25 cellular contexts compared by ENCODE assay signal in the genomic region with DNA sequence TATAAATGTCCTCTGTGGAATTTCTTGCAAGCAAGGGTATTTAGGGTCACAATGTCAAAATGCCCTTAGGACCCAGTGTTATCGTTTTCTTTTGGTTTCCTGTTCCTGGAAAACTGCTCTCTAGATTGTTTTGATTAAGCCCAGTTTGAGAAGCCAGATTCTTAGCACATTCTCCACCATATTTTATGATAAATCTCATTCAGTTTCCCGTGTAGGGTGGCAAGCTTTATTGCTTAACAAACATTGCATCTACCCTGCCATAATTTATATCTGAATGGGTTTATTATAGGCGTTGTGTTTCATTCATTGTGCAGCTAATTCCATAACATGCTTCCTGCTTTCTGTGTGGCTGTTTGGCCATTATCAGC.
"Had no signal": no experiment of that assay in that cellular context is flagged by ENCODE, and none has a peak within 500 bp of the region (broad histone marks: within the 10 kb centered on the region; RNA-seq: fewer than 3 reads in every experiment).

No MANE protein-coding gene starts in this region.

- H3K4me1 ChIP-seq: vagina had no signal

- H3K27me3 ChIP-seq: neutrophil, tibial nerve, vagina had no signal

- H3K27ac ChIP-seq: neutrophil, tibial nerve, vagina had no signal

- H3K36me3 ChIP-seq: neutrophil, tibial nerve, vagina had no signal

- H3K9me3 Mint-ChIP-seq: central memory CD8-positive, alpha-beta T cell; dendritic cell treated with granulocyte-macrophage colony-stimulating factor and Interleukin-4, amounts not matched to agents 40 ng/mL and 50 ng/mL, for 4 days had no signal

- H3K27ac Mint-ChIP-seq: activated CD4-positive, alpha-beta T cell treated with anti-CD3 and anti-CD28 coated beads for 36 hours; activated CD8-positive, alpha-beta T cell treated with anti-CD3 and anti-CD28 coated beads, Interleukin-2, amount 10 ng/mL, durations not matched to agents 7 days and 5 days; activated naive CD8-positive, alpha-beta T cell; activated T-cell treated with anti-CD3 and anti-CD28 coated beads, Interleukin-2, amount 50 U/mL, for 72 hours; dendritic cell treated with granulocyte-macrophage colony-stimulating factor and Interleukin-4, amounts not matched to agents 40 ng/mL and 50 ng/mL, for 4 days; immature natural killer cell; natural killer cell; T-helper 17 cell had no signal

- H3K4me3 Mint-ChIP-seq: activated CD4-positive, alpha-beta T cell treated with anti-CD3 and anti-CD28 coated beads for 36 hours; activated CD8-positive, alpha-beta T cell treated with anti-CD3 and anti-CD28 coated beads, Interleukin-2, amount 10 ng/mL, durations not matched to agents 7 days and 5 days; activated naive CD8-positive, alpha-beta T cell; activated T-cell treated with anti-CD3 and anti-CD28 coated beads, Interleukin-2, amount 50 U/mL, for 72 hours; brain; central memory CD8-positive, alpha-beta T cell; dendritic cell treated with granulocyte-macrophage colony-stimulating factor and Interleukin-4, amounts not matched to agents 40 ng/mL and 50 ng/mL, for 4 days; immature natural killer cell; natural killer cell; T-helper 17 cell had no signal

- DNase-seq: activated CD4-positive, alpha-beta T cell treated with anti-CD3 and anti-CD28 coated beads for 36 hours; activated CD8-positive, alpha-beta memory T cell treated with anti-CD3 and anti-CD28 coated beads, Interleukin-2, amount 50 U/mL, for 4 hours; activated CD8-positive, alpha-beta T cell treated with anti-CD3 and anti-CD28 coated beads, Interleukin-2, amount 10 ng/mL, durations not matched to agents 7 days and 5 days; activated gamma-delta T cell; activated T-cell treated with anti-CD3 and anti-CD28 coated beads, Interleukin-2, amount 50 U/mL, for 72 hours; amniotic stem cell; effector memory CD4-positive, alpha-beta T cell; foreskin melanocyte; immature natural killer cell; mammary epithelial cell; natural killer cell; posterior cingulate gyrus; stimulated activated CD4-positive, alpha-beta T cell treated with anti-CD3 and anti-CD28 coated beads, Interleukin-4, amount 100 ng/mL, for 4 hours; stimulated activated CD8-positive, alpha-beta memory T cell treated with anti-CD3 and anti-CD28 coated beads, Interleukin-4, amount 100 ng/mL, for 48 hours; stimulated activated naive CD4-positive, alpha-beta T cell treated with Interleukin-2 at 50 U/mL for 16 hours; substantia nigra; T-helper 17 cell had no signal

- H3K4me1 Mint-ChIP-seq: activated CD4-positive, alpha-beta T cell treated with anti-CD3 and anti-CD28 coated beads for 36 hours; central memory CD8-positive, alpha-beta T cell; immature natural killer cell; natural killer cell; T-helper 17 cell had no signal

- H3K36me3 Mint-ChIP-seq: activated naive CD8-positive, alpha-beta T cell; brain; immature natural killer cell; natural killer cell had no signal

- H3K4me3 ChIP-seq: skin epidermis, tibial nerve, vagina had no signal

- H3K9me3 ChIP-seq: neutrophil, tibial nerve, vagina had no signal

- H3K27me3 Mint-ChIP-seq: dendritic cell treated with granulocyte-macrophage colony-stimulating factor and Interleukin-4, amounts not matched to agents 40 ng/mL and 50 ng/mL, for 4 days had no signal
